ENCODE assay signal across 8 cellular contexts in the genomic region with DNA sequence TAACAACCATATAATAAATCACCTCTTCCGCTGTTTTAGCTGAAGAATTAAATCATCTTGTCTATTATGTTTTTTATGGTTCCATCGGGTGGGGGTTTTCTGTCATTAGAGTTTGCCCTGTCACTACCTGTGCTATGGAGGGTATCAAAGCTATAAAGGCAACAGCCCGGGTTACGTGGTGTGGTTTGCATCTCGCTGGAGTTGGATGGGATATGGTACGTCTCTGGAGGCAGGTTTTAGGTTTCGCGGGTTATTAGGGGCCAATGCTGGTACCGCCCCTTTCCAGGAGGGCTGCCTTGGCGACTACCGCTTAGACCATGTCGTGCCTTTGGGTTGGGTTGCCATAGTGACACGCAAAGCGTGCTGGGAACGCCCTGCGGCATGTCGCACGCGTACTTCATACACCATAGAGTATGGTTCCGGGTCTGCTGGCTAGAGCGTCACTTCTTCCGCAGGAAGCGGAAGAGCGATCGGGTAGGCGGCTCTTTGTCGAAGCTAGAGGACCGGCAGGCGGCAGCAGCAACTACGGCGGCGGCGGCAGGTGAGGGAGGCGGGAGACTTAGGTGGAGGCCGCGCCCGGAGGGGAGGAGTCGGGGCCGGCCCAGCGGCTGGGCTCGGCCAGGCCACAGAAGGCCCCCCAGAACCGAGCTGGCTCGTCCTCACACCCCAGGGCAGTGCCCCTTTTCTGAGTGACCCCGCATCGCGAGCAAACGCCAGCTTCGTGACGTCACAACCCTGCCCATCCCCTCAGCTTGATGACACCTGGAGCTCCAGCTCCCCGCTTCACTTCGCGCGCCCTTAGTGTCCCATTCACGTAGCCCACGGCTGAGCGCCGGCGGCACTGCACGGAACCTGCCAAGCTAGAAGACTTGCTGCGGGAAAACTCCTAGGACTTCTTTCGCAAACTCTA. TPM values are rescaled to one million over a fixed set of nuclear protein-coding genes. Genes with fewer than 3 reads are reported as not detected.
DNase-seq lines count a peak whose midpoint lies in the region; ATAC-seq and TF ChIP-seq lines count a peak whose summit lies in the region.

A gene with protein sequence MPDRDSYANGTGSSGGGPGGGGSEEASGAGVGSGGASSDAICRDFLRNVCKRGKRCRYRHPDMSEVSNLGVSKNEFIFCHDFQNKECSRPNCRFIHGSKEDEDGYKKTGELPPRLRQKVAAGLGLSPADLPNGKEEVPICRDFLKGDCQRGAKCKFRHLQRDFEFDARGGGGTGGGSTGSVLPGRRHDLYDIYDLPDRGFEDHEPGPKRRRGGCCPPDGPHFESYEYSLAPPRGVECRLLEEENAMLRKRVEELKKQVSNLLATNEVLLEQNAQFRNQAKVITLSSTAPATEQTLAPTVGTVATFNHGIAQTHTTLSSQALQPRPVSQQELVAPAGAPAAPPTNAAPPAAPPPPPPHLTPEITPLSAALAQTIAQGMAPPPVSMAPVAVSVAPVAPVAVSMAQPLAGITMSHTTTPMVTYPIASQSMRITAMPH (plus strand): TSS at position 489 of the 910 bp plus-strand sequence. CDS start 2,297 bp downstream, outside the sequence.

- H3K9me3 Mint-ChIP-seq in Calu3 (ENCODE audit: low read depth, unreplicated experiment) (no peaks in the 10 kb centered on the region), endothelial cell (ENCODE audit: unreplicated experiment) (no peaks in the 10 kb centered on the region), mesothelial cell of epicardium (no peaks in the 10 kb centered on the region)

- intact Hi-C loops in Calu3 (cut with micrococcal nuclease; ENCODE audit: unreplicated experiment), result loop anchor here (2.0 to 5.0 kb wide), 5 partner anchors 39 to 183 kb away; a partner anchor contains a TSS

- BruUV-seq in Calu3 (replicated peaks; lab: Mats Ljungman, UMichigan), result no TSS peak

- H3K36me3 Mint-ChIP-seq in Calu3 (ENCODE audit: insufficient read depth, unreplicated experiment), result peaks cover 59% of the 10 kb centered on the region
- H3K36me3 Mint-ChIP-seq in endothelial cell (ENCODE audit: low read depth, unreplicated experiment), result peaks cover 57% of the 10 kb centered on the region
- peaks cover 9% of the 10 kb centered on the region for H3K36me3 Mint-ChIP-seq in mesothelial cell of epicardium

- H3K4me1 Mint-ChIP-seq in Calu3 (ENCODE audit: low read depth, unreplicated experiment), result peaks cover 17% of the 10 kb centered on the region
- peaks cover 40% of the 10 kb centered on the region for H3K4me1 Mint-ChIP-seq in endothelial cell (ENCODE audit: unreplicated experiment)
- peaks cover 28% of the 10 kb centered on the region for H3K4me1 Mint-ChIP-seq in mesothelial cell of epicardium

- CTCF ChIA-PET in Calu3 (lab: Charles Lee), result interaction anchor here (0.6 to 3.3 kb wide), 18 partner anchors 8 to 376 kb away, joined by 3 to 53 read pairs (median 3); a partner anchor contains a TSS

- TF ChIP-seq CTCF in Calu3 (IDR thresholded peaks at IDR 0.05; ENCODE audit: unreplicated experiment) (peak; percentile 21), endothelial cell (IDR thresholded peaks at IDR 0.05; ENCODE audit: unreplicated experiment) (no peak), mesothelial cell of epicardium (IDR thresholded peaks at IDR 0.05; ENCODE audit: unreplicated experiment) (peak; percentile 32)

- H3K27ac Mint-ChIP-seq in Calu3 (ENCODE audit: unreplicated experiment) (peak within 1 kb of the TSS; percentile 100), endothelial cell (ENCODE audit: unreplicated experiment) (peak within 1 kb of the TSS; percentile 100), mesothelial cell of epicardium (peak within 1 kb of the TSS; percentile 100)

- peak within 1 kb of the TSS; percentile 97 for H3K4me3 Mint-ChIP-seq in Calu3 (ENCODE audit: low read depth, unreplicated experiment)
- peak within 1 kb of the TSS; percentile 99 for H3K4me3 Mint-ChIP-seq in endothelial cell (ENCODE audit: unreplicated experiment)
- H3K4me3 Mint-ChIP-seq in mesothelial cell of epicardium, result peak within 1 kb of the TSS; percentile 99

- DNase-seq in Calu3 (peak; percentile 99), HUDEP-2 (lab: John Stamatoyannopoulos, UW; ENCODE audit: unreplicated experiment in 76 of 76) (peak; percentile 33 to 99 (median 97)), NOMO-1 treated with dmso at 0.1 percent for 144 hours (lab: John Stamatoyannopoulos, UW; ENCODE audit: unreplicated experiment) (peak; percentile 98), endothelial cell (ENCODE audit: low spot score) (peak; percentile 94), mesothelial cell of epicardium (ENCODE audit: low spot score in 2 of 2, unreplicated experiment in 2 of 2) (peak; percentile 87 to 94)
- peak; percentile 97 for DNase-seq in activated CD8-positive, alpha-beta memory T cell treated with anti-CD3 and anti-CD28 coated beads, Interleukin-2, amount 50 U/mL, for 24 hours (ENCODE audit: extremely low read depth)
- DNase-seq in stimulated activated CD8-positive, alpha-beta memory T cell treated with anti-CD3 and anti-CD28 coated beads, Interleukin-15, amount 100 ng/mL, for 48 hours (ENCODE audit: low read depth in 2 of 2), result peak; percentile 98

- no peaks in the 10 kb centered on the region for H3K27me3 Mint-ChIP-seq in Calu3 (ENCODE audit: unreplicated experiment)
- peaks cover 25% of the 10 kb centered on the region for H3K27me3 Mint-ChIP-seq in endothelial cell (ENCODE audit: unreplicated experiment)
- no peaks in the 10 kb centered on the region for H3K27me3 Mint-ChIP-seq in mesothelial cell of epicardium (ENCODE audit: low read depth)

- ATAC-seq in GM21381 (IDR thresholded peaks at IDR 0.05; ENCODE audit: unreplicated experiment), result peak; percentile 76

RNA-seq across cellular contexts. Expression of the gene that starts here (rescaled TPM):
- total RNA-seq in Calu3 (2022) (6.6 and 8.2 TPM in 2 replicates), endothelial cell (ENCODE audit: unreplicated experiment) (10.4 TPM), mesothelial cell of epicardium (7.8 to 9.2 TPM (median 8.0 TPM) in 3 replicates)

Comparison
In these comparisons a context has a peak if more than half of its experiments do, and no peak if none do; other contexts are left out.
1. Peak in every context shown above with its lines: DNase-seq and ATAC-seq.